ENCODE assay signal across 6 cellular contexts in genomic region chr1:153968000-153968363, GRCh38.
A peak's percentile ranks its signal among the peaks of the same experiment; 100 is the strongest.
DNase-seq lines count a peak whose midpoint lies in the region; ATAC-seq and TF ChIP-seq lines count a peak whose summit lies in the region.

No MANE protein-coding gene starts in this region.

- H3K27ac Mint-ChIP-seq in activated naive CD4-positive, alpha-beta T cell treated with anti-CD3 and anti-CD28 coated beads, Interleukin-2, amount 10 ng/mL, durations not matched to agents 7 days and 5 days, result peak overlapping the region; percentile 94
- peak overlapping the region; percentile 97 for H3K27ac Mint-ChIP-seq in stimulated activated effector memory CD8-positive, alpha-beta T cell treated with anti-CD3 and anti-CD28 coated beads, Interleukin-12 subunit alpha, Interleukin-12 subunit beta, amount 100 ng/mL, for 72 hours

- peak overlapping the region; percentile 89 for H3K4me3 Mint-ChIP-seq in activated naive CD4-positive, alpha-beta T cell treated with anti-CD3 and anti-CD28 coated beads, Interleukin-2, amount 10 ng/mL, durations not matched to agents 7 days and 5 days
- H3K4me3 Mint-ChIP-seq in stimulated activated effector memory CD8-positive, alpha-beta T cell treated with anti-CD3 and anti-CD28 coated beads, Interleukin-12 subunit alpha, Interleukin-12 subunit beta, amount 100 ng/mL, for 72 hours, result peak overlapping the region; percentile 95

- no peaks in the 10 kb centered on the region for H3K27me3 Mint-ChIP-seq in activated naive CD4-positive, alpha-beta T cell treated with anti-CD3 and anti-CD28 coated beads, Interleukin-2, amount 10 ng/mL, durations not matched to agents 7 days and 5 days

- no peaks in the 10 kb centered on the region for H3K9me3 Mint-ChIP-seq in activated naive CD4-positive, alpha-beta T cell treated with anti-CD3 and anti-CD28 coated beads, Interleukin-2, amount 10 ng/mL, durations not matched to agents 7 days and 5 days
- no peaks in the 10 kb centered on the region for H3K9me3 Mint-ChIP-seq in stimulated activated effector memory CD8-positive, alpha-beta T cell treated with anti-CD3 and anti-CD28 coated beads, Interleukin-12 subunit alpha, Interleukin-12 subunit beta, amount 100 ng/mL, for 72 hours

- peak overlapping the region; percentile 75 for H3K4me3 ChIP-seq in epithelial cell of esophagus (ENCODE audit: low read length)

- CTCF ChIA-PET in activated naive CD4-positive, alpha-beta T cell treated with anti-CD3 and anti-CD28 coated beads, Interleukin-2, amount 10 ng/mL, durations not matched to agents 7 days and 5 days (lab: Charles Lee), result interaction anchor here (0.6 to 4.0 kb wide), 6 partner anchors 9 to 171 kb away, joined by 3 to 28 read pairs (median 6); partner anchors contain the start of genes CRTC2, DENND4B, JTB and RAB13

- no peak for ATAC-seq in stimulated activated effector memory CD8-positive, alpha-beta T cell treated with anti-CD3 and anti-CD28 coated beads, Interleukin-12 subunit alpha, Interleukin-12 subunit beta, amount 100 ng/mL, for 72 hours
- ATAC-seq in GM19035 (IDR thresholded peaks at IDR 0.05; ENCODE audit: unreplicated experiment), result no peak

- TF ChIP-seq CTCF in epithelial cell of esophagus (IDR thresholded peaks at IDR 0.05; ENCODE audit: insufficient read depth, low read depth, low read length, missing control alignments), result no peak

- peaks cover 69% of the 10 kb centered on the region for H3K4me1 Mint-ChIP-seq in activated naive CD4-positive, alpha-beta T cell treated with anti-CD3 and anti-CD28 coated beads, Interleukin-2, amount 10 ng/mL, durations not matched to agents 7 days and 5 days
- peaks cover 63% of the 10 kb centered on the region for H3K4me1 Mint-ChIP-seq in stimulated activated effector memory CD8-positive, alpha-beta T cell treated with anti-CD3 and anti-CD28 coated beads, Interleukin-12 subunit alpha, Interleukin-12 subunit beta, amount 100 ng/mL, for 72 hours

- peaks cover 17% of the 10 kb centered on the region for H3K36me3 Mint-ChIP-seq in activated naive CD4-positive, alpha-beta T cell treated with anti-CD3 and anti-CD28 coated beads, Interleukin-2, amount 10 ng/mL, durations not matched to agents 7 days and 5 days
- peaks cover 33% of the 10 kb centered on the region for H3K36me3 Mint-ChIP-seq in stimulated activated effector memory CD8-positive, alpha-beta T cell treated with anti-CD3 and anti-CD28 coated beads, Interleukin-12 subunit alpha, Interleukin-12 subunit beta, amount 100 ng/mL, for 72 hours

- DNase-seq in activated naive CD4-positive, alpha-beta T cell treated with anti-CD3 and anti-CD28 coated beads, Interleukin-2, amount 10 ng/mL, durations not matched to agents 7 days and 5 days, result no peak
- no peak for DNase-seq in activated naive CD4-positive, alpha-beta T cell (lab: John Stamatoyannopoulos, UW)
- DNase-seq in epithelial cell of esophagus (ENCODE audit: low read depth) (peak; percentile 38), NCI-H446 (lab: John Stamatoyannopoulos, UW) (no peak)
- DNase-seq in stimulated activated effector memory CD8-positive, alpha-beta T cell treated with anti-CD3 and anti-CD28 coated beads, Interleukin-12 subunit alpha, Interleukin-12 subunit beta, amount 100 ng/mL, for 72 hours (ENCODE audit: low spot score in 2 of 2), result no peak
